15 cellular contexts compared by ENCODE assay signal in genomic region chr10:44989621-44990301, GRCh38. TPM values are rescaled to one million over a fixed set of nuclear protein-coding genes. Genes with fewer than 3 reads are reported as not detected.
DNase-seq lines count a peak whose midpoint lies in the region; ATAC-seq and TF ChIP-seq lines count a peak whose summit lies in the region.
"Had no signal": no experiment of that assay in that cellular context is flagged by ENCODE, and none has a peak within 500 bp of the region (broad histone marks: within the 10 kb centered on the region; RNA-seq: fewer than 3 reads in every experiment).

No MANE protein-coding gene starts in this region.

- TF ChIP-seq CTCF in WTC11 (IDR thresholded peaks at IDR 0.05) (no peak), esophagus muscularis mucosa (IDR thresholded peaks at IDR 0.05) (no peak), lower leg skin (IDR thresholded peaks at IDR 0.05) (no peak), tibial artery (IDR thresholded peaks at IDR 0.05) (no peak), prostate gland (IDR thresholded peaks at IDR 0.05) (no peak)

- peaks cover 4 to 89% (median 59%) of the 10 kb centered on the region in 4 donors for H3K36me3 ChIP-seq in esophagus muscularis mucosa
- peaks cover 0 to 18% (median 2%) of the 10 kb centered on the region in 3 donors for H3K36me3 ChIP-seq in tibial artery
- H3K36me3 ChIP-seq in prostate gland: no peaks in the 10 kb centered on the region
- H3K36me3 ChIP-seq: WERI-Rb-1 had no signal

- H3K27ac Mint-ChIP-seq in WTC11: peak overlapping the region; percentile 82
- H3K27ac Mint-ChIP-seq in activated T-helper 17 cell treated with anti-CD3 and anti-CD28 coated beads, Interleukin-2, amount 50 U/mL, for 72 hours: no peak overlapping the region

- H3K27me3 ChIP-seq in esophagus muscularis mucosa (no peaks in the 10 kb centered on the region), tibial artery (no peaks in the 10 kb centered on the region), prostate gland (replicated peaks; ENCODE audit: insufficient read depth) (no peaks in the 10 kb centered on the region)

- peak; percentile 50 for ATAC-seq in WTC11
- ATAC-seq in activated T-helper 17 cell treated with anti-CD3 and anti-CD28 coated beads, Interleukin-2, amount 50 U/mL, for 72 hours (replicated peaks): no peak
- no peak for ATAC-seq in GM18498 (IDR thresholded peaks at IDR 0.05; ENCODE audit: unreplicated experiment)
- ATAC-seq: esophagus mucosa, left colon had no signal

- TF ChIP-seq EP300 in esophagus muscularis mucosa (IDR thresholded peaks at IDR 0.05): no peak

- no peaks in the 10 kb centered on the region for H3K9me3 Mint-ChIP-seq in WTC11
- H3K9me3 Mint-ChIP-seq in activated T-helper 17 cell treated with anti-CD3 and anti-CD28 coated beads, Interleukin-2, amount 50 U/mL, for 72 hours: no peaks in the 10 kb centered on the region
- H3K9me3 Mint-ChIP-seq: IgD-negative memory B cell had no signal

- H3K4me1 ChIP-seq in esophagus muscularis mucosa (peaks cover 61 to 75% (median 67%) of the 10 kb centered on the region in 4 donors), tibial artery (peaks cover 0 to 80% (median 66%) of the 10 kb centered on the region in 4 donors), prostate gland (replicated peaks) (peaks cover 6% of the 10 kb centered on the region)

- peak overlapping the region; percentile 10 to 92 (median 39) for H3K27ac ChIP-seq in esophagus muscularis mucosa (replicated peaks in 1 of 4)
- peak overlapping the region; percentile 12 to 91 for H3K27ac ChIP-seq in tibial artery
- no peak overlapping the region for H3K27ac ChIP-seq in prostate gland
- H3K27ac ChIP-seq: GM23248, WERI-Rb-1 had no signal

- no peak overlapping the region for H3K4me3 Mint-ChIP-seq in WTC11
- no peak overlapping the region for H3K4me3 Mint-ChIP-seq in activated T-helper 17 cell treated with anti-CD3 and anti-CD28 coated beads, Interleukin-2, amount 50 U/mL, for 72 hours
- H3K4me3 Mint-ChIP-seq: IgD-negative memory B cell had no signal

- no peak for TF ChIP-seq POLR2A in esophagus muscularis mucosa (IDR thresholded peaks at IDR 0.05; ENCODE audit: low read depth)
- TF ChIP-seq POLR2A in lower leg skin (IDR thresholded peaks at IDR 0.05): no peak
- no peak for TF ChIP-seq POLR2A in prostate gland (IDR thresholded peaks at IDR 0.05)

- intact Hi-C loops in esophagus muscularis mucosa (cut with DNase I) (no loop called here), lower leg skin (cut with DNase I; ENCODE audit: low total_unique reads) (no loop called here), tibial artery (cut with DNase I; ENCODE audit: low total_unique reads) (no loop called here), prostate gland (cut with DNase I) (loop anchor here (10.0 kb wide), 1 partner anchor 605 kb away; no protein-coding TSS in a partner anchor)

- H3K27me3 Mint-ChIP-seq in WTC11 (ENCODE audit: low read depth): no peaks in the 10 kb centered on the region; the same call in 1 of the 2 replicates
- H3K27me3 Mint-ChIP-seq in activated T-helper 17 cell treated with anti-CD3 and anti-CD28 coated beads, Interleukin-2, amount 50 U/mL, for 72 hours: peaks cover 9% of the 10 kb centered on the region

- no peak overlapping the region for H3K4me3 ChIP-seq in esophagus muscularis mucosa
- no peak overlapping the region for H3K4me3 ChIP-seq in lower leg skin (ENCODE audit: low read depth, poor library complexity, severe bottlenecking)
- H3K4me3 ChIP-seq in tibial artery: no peak overlapping the region
- H3K4me3 ChIP-seq in prostate gland: no peak overlapping the region
- H3K4me3 ChIP-seq: GM23248 had no signal

- WGBS in esophagus muscularis mucosa: 83% methylated on average over 13 of the region's 14 CpGs
- 82 to 85% methylated on average over 14 of the region's 14 CpGs for whole genome bisulfite sequencing in lower leg skin, 2 donors
- 76% methylated on average over 13 of the region's 14 CpGs for WGBS in prostate gland

- peaks cover 13% of the 10 kb centered on the region for H3K36me3 Mint-ChIP-seq in WTC11
- H3K36me3 Mint-ChIP-seq in activated T-helper 17 cell treated with anti-CD3 and anti-CD28 coated beads, Interleukin-2, amount 50 U/mL, for 72 hours (ENCODE audit: low read depth): no peaks in the 10 kb centered on the region

- DNase-seq in WTC11 (ENCODE audit: low spot score) (no peak), esophagus muscularis mucosa (ENCODE audit: extremely low spot score) (no peak), lower leg skin (ENCODE audit: low spot score in 2 of 2) (peak; percentile 12 to 66), tibial artery (peak in 1 of 2 donors; percentile 16), prostate gland (ENCODE audit: low spot score) (no peak)
- DNase-seq: C1 segment of cervical spinal cord; GM23248; NCI-H1092; stimulated activated CD4-positive, alpha-beta T cell treated with anti-CD3 and anti-CD28 coated beads, Interleukin-15, amount 100 ng/mL, for 24 hours had no signal

- H3K9me3 ChIP-seq in esophagus muscularis mucosa (no peaks in the 10 kb centered on the region), tibial artery (no peaks in the 10 kb centered on the region), prostate gland (no peaks in the 10 kb centered on the region)

- CTCF ChIA-PET in WTC11 (lab: Charles Lee): interaction anchor here (0.6 to 9.4 kb wide), 19 partner anchors 10 to 231 kb away, joined by 3 to 143 read pairs (median 5); partner anchors contain the start of genes DEPP1, RASSF4, TMEM72 and ZNF22

- H3K4me1 Mint-ChIP-seq in WTC11: peaks cover 79% of the 10 kb centered on the region
- no peaks in the 10 kb centered on the region for H3K4me1 Mint-ChIP-seq in activated T-helper 17 cell treated with anti-CD3 and anti-CD28 coated beads, Interleukin-2, amount 50 U/mL, for 72 hours
- H3K4me1 Mint-ChIP-seq: IgD-negative memory B cell had no signal

- POLR2A ChIA-PET in WTC11 (lab: Charles Lee): interaction anchor here (0.6 to 1.5 kb wide), 2 partner anchors 57 to 630 kb away, joined by 5 to 8 read pairs; no protein-coding TSS in a partner anchor

TF ChIP-seq in WTC11, 78 proteins besides CTCF, POLR2A, EP300 and RAD21 (continues in another document):
- TF ChIP-seq FOXJ3 (CRISPR knock-in tag; IDR thresholded peaks at IDR 0.05; ENCODE audit: borderline replicate concordance) (no peak), FOXP4 (CRISPR knock-in tag; IDR thresholded peaks at IDR 0.05) (no peak), USF2 (CRISPR knock-in tag; IDR thresholded peaks at IDR 0.05) (no peak)
- TF ChIP-seq, protein P1, sequence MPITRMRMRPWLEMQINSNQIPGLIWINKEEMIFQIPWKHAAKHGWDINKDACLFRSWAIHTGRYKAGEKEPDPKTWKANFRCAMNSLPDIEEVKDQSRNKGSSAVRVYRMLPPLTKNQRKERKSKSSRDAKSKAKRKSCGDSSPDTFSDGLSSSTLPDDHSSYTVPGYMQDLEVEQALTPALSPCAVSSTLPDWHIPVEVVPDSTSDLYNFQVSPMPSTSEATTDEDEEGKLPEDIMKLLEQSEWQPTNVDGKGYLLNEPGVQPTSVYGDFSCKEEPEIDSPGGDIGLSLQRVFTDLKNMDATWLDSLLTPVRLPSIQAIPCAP (CRISPR knock-in tag; IDR thresholded peaks at IDR 0.05): no peak
- TF ChIP-seq, protein P2, sequence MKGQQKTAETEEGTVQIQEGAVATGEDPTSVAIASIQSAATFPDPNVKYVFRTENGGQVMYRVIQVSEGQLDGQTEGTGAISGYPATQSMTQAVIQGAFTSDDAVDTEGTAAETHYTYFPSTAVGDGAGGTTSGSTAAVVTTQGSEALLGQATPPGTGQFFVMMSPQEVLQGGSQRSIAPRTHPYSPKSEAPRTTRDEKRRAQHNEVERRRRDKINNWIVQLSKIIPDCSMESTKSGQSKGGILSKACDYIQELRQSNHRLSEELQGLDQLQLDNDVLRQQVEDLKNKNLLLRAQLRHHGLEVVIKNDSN (CRISPR knock-in tag; IDR thresholded peaks at IDR 0.05): no peak

RNA-seq across cellular contexts. Expression of gene ZNF22, which starts 11.0 kb away (rescaled TPM):
- 31.0 to 36.8 TPM (median 35.9 TPM) in 3 replicates for total RNA-seq in WTC11 (2021)
- total RNA-seq in esophagus muscularis mucosa: 10 to 100 TPM; 17.5 to 24.4 (median 19.5) TPM
- 10 to 100 TPM in 1 of 4 donors, 1 to 10 TPM in 3; 6.7 to 14.1 (median 9.4) TPM for total RNA-seq in lower leg skin
- 10 to 100 TPM; 15.8 to 24.2 TPM for total RNA-seq in prostate gland
- total RNA-seq in activated T-helper 17 cell treated with anti-CD3 and anti-CD28 coated beads, Interleukin-2, amount 50 U/mL, for 72 hours: 10 to 100 TPM in 1 of 2 donors, 1 to 10 TPM in 1; 7.3 to 12.6 TPM

RNA-seq across cellular contexts. Expression of gene DEPP1, which starts 11.2 kb away (rescaled TPM):
- total RNA-seq in WTC11 (2021): 1.6 to 2.1 TPM (median 1.6 TPM) in 3 replicates
- 100 to 1,000 TPM in 2 of 4 donors, 10 to 100 TPM in 2; 32.0 to 413 (median 126) TPM for total RNA-seq in esophagus muscularis mucosa
- 100 to 1,000 TPM in 1 of 4 donors, 10 to 100 TPM in 3; 47.3 to 144 (median 72.7) TPM for total RNA-seq in lower leg skin
- 100 to 1,000 TPM in 1 of 2 donors, 10 to 100 TPM in 1; 27.2 to 144 TPM for total RNA-seq in prostate gland
- 1 to 10 TPM in 1 of 2 donors, under 1 TPM in 1; 0.73 to 2.0 TPM for total RNA-seq in activated T-helper 17 cell treated with anti-CD3 and anti-CD28 coated beads, Interleukin-2, amount 50 U/mL, for 72 hours

RNA-seq across cellular contexts. Expression of gene RASSF4, which starts 30.2 kb away (rescaled TPM):
- total RNA-seq in WTC11 (2021) (15.7 to 16.7 TPM (median 16.2 TPM) in 3 replicates), esophagus muscularis mucosa (10 to 100 TPM; 27.6 to 41.5 (median 32.7) TPM), lower leg skin (10 to 100 TPM in 2 of 4 donors, 1 to 10 TPM in 2; 4.4 to 11.0 (median 8.9) TPM), prostate gland (10 to 100 TPM in 1 of 2 donors, 1 to 10 TPM in 1; 6.1 to 31.0 TPM)
- 1 to 10 TPM; 1.7 to 4.4 TPM for total RNA-seq in activated T-helper 17 cell treated with anti-CD3 and anti-CD28 coated beads, Interleukin-2, amount 50 U/mL, for 72 hours

Comparison
In these comparisons a context has a peak if more than half of its experiments do, and no peak if none do; other contexts are left out.
1. DNase-seq: peak in lower leg skin (2 of 2); none in WTC11 (single experiment), esophagus muscularis mucosa (single experiment) and prostate gland (single experiment).
2. H3K27ac ChIP-seq: peak in esophagus muscularis mucosa (4 of 4) and tibial artery (2 of 2); none in prostate gland (0 of 2).